Comparison of ENCODE assay signal across 8 cellular contexts in the genomic region with DNA sequence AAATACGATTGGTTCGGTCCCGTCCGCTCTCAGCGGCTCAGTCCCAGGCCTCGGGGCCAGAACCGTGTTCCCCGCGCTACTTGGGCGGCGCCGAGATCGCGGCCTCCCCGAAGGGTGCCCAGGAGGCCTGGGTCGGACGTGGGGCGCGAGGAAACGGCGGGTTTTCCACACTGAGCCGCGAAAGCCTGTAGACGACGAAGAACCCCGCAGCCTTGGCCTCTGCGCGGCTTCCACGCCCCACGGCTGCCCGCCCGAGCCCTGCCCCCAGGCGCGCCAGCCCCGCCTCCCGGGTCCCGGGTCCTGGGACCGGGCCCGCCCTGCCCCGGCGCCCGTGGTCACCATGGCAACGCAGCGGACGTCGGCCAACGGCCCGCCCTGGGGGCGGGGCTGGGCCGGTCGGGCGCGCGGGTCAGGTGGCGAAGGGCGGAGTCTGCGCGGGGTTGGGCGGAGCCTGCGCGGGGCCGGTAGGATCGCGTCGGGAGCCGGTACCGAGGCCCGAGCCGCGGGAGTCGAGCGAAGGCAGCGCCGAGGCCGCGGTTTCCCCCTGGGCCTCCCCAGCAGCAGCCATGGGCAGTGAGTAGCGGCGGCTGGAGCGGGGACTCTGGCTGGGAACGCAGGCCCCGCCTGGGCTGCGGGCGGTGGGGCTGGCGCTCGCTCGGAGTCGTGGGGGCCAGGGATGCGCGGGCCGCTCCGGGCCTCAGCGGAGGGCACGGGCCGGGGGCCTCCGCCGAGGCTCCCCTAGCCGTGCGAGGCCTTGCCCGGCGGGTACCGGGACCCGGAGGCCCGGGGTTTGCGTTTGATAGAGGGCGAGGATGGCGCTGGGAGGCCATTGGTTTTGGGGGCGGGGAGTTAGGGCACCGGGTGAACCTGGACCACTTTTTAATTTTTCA.
A peak's percentile ranks its signal among the peaks of the same experiment; 100 is the strongest.
DNase-seq lines count a peak whose midpoint lies in the region; ATAC-seq and TF ChIP-seq lines count a peak whose summit lies in the region.

SEC61A2 (plus strand) TSS at position 456 of the 890 bp plus-strand sequence; CDS start at position 567, 111 bp downstream.

- peak within 1 kb of the TSS; percentile 33 for H3K9ac ChIP-seq in muscle layer of colon (ENCODE audit: low read length)

- peak; percentile 83 for ATAC-seq in GM21526 (IDR thresholded peaks at IDR 0.05; ENCODE audit: low FRiP score, unreplicated experiment)

- H3K4me1 ChIP-seq in muscle layer of colon (ENCODE audit: insufficient read depth, low read length), result no peaks in the 10 kb centered on the region

- peak within 1 kb of the TSS; percentile 90 for H3K27ac ChIP-seq in muscle layer of colon (ENCODE audit: low read depth, low read length)

- peak within 1 kb of the TSS; percentile 69 to 83 for H3K4me3 ChIP-seq in muscle layer of colon (ENCODE audit: low read depth in 1 of 2, low read length in 2 of 2)

- H3K9me3 ChIP-seq in muscle layer of colon (ENCODE audit: low read length), result no peaks in the 10 kb centered on the region

- H3K36me3 ChIP-seq in muscle layer of colon (ENCODE audit: insufficient read depth, low read length), result no peaks in the 10 kb centered on the region

- peak; percentile 65 for TF ChIP-seq POLR2A in erythroblast (IDR thresholded peaks at IDR 0.05; ENCODE audit: low read length)

- DNase-seq in DMS 273 treated with DMSO at 0.1 percent for 48 hours (lab: John Stamatoyannopoulos, UW), result peak; percentile 30
- DNase-seq in HuH-7.5 (ENCODE audit: low spot score), result peak; percentile 97
- peak; percentile 98 for DNase-seq in OCI-M1 (lab: John Stamatoyannopoulos, UW)
- peak; percentile 99 for DNase-seq in activated T-cell treated with anti-CD3 and anti-CD28 coated beads for 48 hours (ENCODE audit: low read depth)
- DNase-seq in erythroblast (lab: John Stamatoyannopoulos, UW), result peak; percentile 94 to 99
- DNase-seq in stimulated activated CD8-positive, alpha-beta memory T cell treated with anti-CD3 and anti-CD28 coated beads, Interleukin-7, amount 100 ng/mL, for 1 hour (ENCODE audit: low read depth in 2 of 2), result peak; percentile 95 to 97

- H3K27me3 ChIP-seq in muscle layer of colon (ENCODE audit: control insufficient read depth in 1 of 2, insufficient read depth in 2 of 2, low read length in 2 of 2), result no peaks in the 10 kb centered on the region

Comparison
In these comparisons a context has a peak if more than half of its experiments do, and no peak if none do; other contexts are left out.
1. Peak in every context shown above with its lines: DNase-seq, ATAC-seq, H3K4me3 ChIP-seq and H3K27ac ChIP-seq.
2. DNase-seq: peak in every context shown above with its lines; median percentile 99 in activated T-cell treated with anti-CD3 and anti-CD28 coated beads for 48 hours; 98 in OCI-M1; 97 in HuH-7.5; 96 in erythroblast; 96 in stimulated activated CD8-positive, alpha-beta memory T cell treated with anti-CD3 and anti-CD28 coated beads, Interleukin-7, amount 100 ng/mL, for 1 hour; 30 in DMS 273 treated with DMSO at 0.1 percent for 48 hours.